3 cellular contexts compared by ENCODE assay signal in the genomic region with DNA sequence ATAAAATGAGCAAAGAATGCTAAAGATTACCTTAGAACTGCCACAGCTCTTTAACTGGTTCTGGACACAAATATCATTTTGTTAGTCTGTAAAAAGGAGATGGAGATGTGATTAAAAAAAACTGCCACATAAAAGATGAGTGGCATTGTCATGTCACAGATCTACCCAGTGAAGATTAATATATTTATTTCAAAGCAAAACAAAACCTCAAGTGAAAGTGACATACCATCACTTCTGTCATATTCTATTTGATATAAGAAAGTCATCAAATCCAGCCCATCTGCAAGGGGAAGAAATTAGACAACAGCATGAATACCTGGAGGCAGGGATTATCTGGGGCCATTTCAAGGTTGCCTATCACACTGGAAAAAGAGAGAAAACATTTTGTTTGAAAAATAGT.
"Had no signal": no experiment of that assay in that cellular context is flagged by ENCODE, and none has a peak within 500 bp of the region (broad histone marks: within the 10 kb centered on the region; RNA-seq: fewer than 3 reads in every experiment).

No MANE protein-coding gene starts in this region.

- H3K4me3 ChIP-seq: GM12878 had no signal

- ATAC-seq: GM12878 had no signal

- DNase-seq: GDM1, GF-D8 had no signal
